8 cellular contexts compared by ENCODE assay signal in the genomic region with DNA sequence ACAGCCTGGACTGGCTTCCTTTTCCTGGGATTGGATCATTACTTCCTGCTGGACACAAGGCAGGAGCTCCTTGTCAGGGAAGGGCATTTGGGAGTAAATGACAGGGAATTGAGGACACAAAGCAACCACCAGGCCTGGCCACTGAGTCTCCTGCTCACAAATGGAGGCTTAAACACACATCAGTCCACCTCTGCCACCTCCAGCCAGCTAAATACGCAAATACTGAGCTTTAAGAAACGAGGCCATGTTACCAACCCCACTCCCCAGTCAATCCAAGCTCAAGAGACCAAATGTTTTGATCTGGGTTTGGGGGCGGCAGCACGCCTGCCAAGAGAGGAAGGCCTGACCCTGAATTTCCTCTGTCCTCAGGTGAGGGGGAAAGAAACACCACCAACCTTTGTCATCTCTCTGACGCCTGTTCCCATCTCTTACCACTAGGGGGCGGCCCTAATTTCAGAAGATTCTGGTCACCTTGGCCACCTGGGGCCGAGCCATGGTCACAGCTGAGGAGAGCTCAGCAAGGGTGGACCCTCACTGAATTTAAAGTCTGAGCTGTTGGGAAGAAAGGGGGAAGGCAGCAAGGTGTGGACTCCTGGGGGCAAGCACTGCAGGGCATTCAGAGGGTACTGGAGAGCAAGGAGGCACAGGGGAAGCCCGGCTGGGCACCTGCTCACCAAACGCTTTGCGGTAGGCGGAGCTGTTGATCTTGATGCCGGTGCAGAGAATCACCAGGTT. TPM values are rescaled to one million over a fixed set of nuclear protein-coding genes. Genes with fewer than 3 reads are reported as not detected.
A peak's percentile ranks its signal among the peaks of the same experiment; 100 is the strongest.
DNase-seq lines count a peak whose midpoint lies in the region; ATAC-seq and TF ChIP-seq lines count a peak whose summit lies in the region.

No MANE protein-coding gene starts in this region.

- TF ChIP-seq CTCF in HEK293 (tag by site-specific recombination; IDR thresholded peaks at IDR 0.05), result peak; percentile 76

- CTCF ChIA-PET in HEK293 (lab: Yijun Ruan, JAX), result interaction anchor here (0.6 to 5.0 kb wide), 39 partner anchors 11 to 956 kb away, joined by 3 to 63 read pairs (median 4); a partner anchor contains a TSS

- H3K27ac ChIP-seq in HEK293 (ENCODE audit: extremely low read depth, low read depth, low read length), result no peak overlapping the region

- peaks cover 6 to 23% of the 10 kb centered on the region in 2 experiments; a peak in 2 of 3 replicates for H3K36me3 ChIP-seq in HEK293 (ENCODE audit: control insufficient read depth in 2 of 2, insufficient read depth in 1 of 2, low read length in 2 of 2)

- DNase-seq in CD1c-positive myeloid dendritic cell (ENCODE audit: extremely low spot score) (peak; percentile 57), OCI-M1 (lab: John Stamatoyannopoulos, UW) (peak; percentile 63), germinal center (ENCODE audit: low spot score) (peak; percentile 68), posterior vena cava (ENCODE audit: low spot score) (peak; percentile 67), NCI-H226 (no peak)
- DNase-seq in activated T-helper 1 cell treated with anti-CD3 and anti-CD28 coated beads, Interleukin-2, amount 50 U/mL, for 16 hours (ENCODE audit: low read depth in 1 of 2, low spot score in 1 of 2), result peak; percentile 18 to 38

- H3K4me1 ChIP-seq in HEK293 (ENCODE audit: control insufficient read depth, insufficient read depth, low read length), result no peaks in the 10 kb centered on the region; the same call in 1 of the 2 replicates

- no peak for ATAC-seq in HG03378 (IDR thresholded peaks at IDR 0.05; ENCODE audit: unreplicated experiment)

- no peaks in the 10 kb centered on the region for H3K9me3 ChIP-seq in HEK293 (ENCODE audit: control insufficient read depth, insufficient read depth, low read depth, low read length)

- POLR2A ChIA-PET in HEK293 (lab: Yijun Ruan, JAX), result interaction anchor here (0.6 to 2.5 kb wide), 3 partner anchors 30 to 70 kb away, joined by 4 to 17 read pairs (median 6); a partner anchor contains a TSS

- intact Hi-C loops in posterior vena cava (cut with DNase I), result no loop called here

- H3K4me3 ChIP-seq in HEK293 (ENCODE audit: low read depth, low read length), result no peak overlapping the region

TF ChIP-seq in HEK293, 187 proteins besides CTCF, POLR2A, EP300 and RAD21:
- TF ChIP-seq ZNF654 (tag by site-specific recombination; IDR thresholded peaks at IDR 0.05; ENCODE audit: low read depth) (peak; percentile 46), ZNF776 (tag by site-specific recombination; IDR thresholded peaks at IDR 0.05; ENCODE audit: borderline replicate concordance) (no peak), ZIC2 (tag by site-specific recombination; IDR thresholded peaks at IDR 0.05) (peak; percentile 46), ZNF426 (tag by site-specific recombination; IDR thresholded peaks at IDR 0.05) (no peak), ZNF324 (tag by site-specific recombination; IDR thresholded peaks at IDR 0.05) (no peak), HOXC10 (CRISPR knock-in tag; IDR thresholded peaks at IDR 0.05) (no peak)
- TF ChIP-seq, protein P1, sequence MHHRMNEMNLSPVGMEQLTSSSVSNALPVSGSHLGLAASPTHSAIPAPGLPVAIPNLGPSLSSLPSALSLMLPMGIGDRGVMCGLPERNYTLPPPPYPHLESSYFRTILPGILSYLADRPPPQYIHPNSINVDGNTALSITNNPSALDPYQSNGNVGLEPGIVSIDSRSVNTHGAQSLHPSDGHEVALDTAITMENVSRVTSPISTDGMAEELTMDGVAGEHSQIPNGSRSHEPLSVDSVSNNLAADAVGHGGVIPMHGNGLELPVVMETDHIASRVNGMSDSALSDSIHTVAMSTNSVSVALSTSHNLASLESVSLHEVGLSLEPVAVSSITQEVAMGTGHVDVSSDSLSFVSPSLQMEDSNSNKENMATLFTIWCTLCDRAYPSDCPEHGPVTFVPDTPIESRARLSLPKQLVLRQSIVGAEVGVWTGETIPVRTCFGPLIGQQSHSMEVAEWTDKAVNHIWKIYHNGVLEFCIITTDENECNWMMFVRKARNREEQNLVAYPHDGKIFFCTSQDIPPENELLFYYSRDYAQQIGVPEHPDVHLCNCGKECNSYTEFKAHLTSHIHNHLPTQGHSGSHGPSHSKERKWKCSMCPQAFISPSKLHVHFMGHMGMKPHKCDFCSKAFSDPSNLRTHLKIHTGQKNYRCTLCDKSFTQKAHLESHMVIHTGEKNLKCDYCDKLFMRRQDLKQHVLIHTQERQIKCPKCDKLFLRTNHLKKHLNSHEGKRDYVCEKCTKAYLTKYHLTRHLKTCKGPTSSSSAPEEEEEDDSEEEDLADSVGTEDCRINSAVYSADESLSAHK (tag by site-specific recombination; IDR thresholded peaks at IDR 0.05), result no peak

RNA-seq across cellular contexts. Expression of a gene that starts 16.5 kb away (rescaled TPM):
- total RNA-seq in posterior vena cava, result 10 to 100 TPM in 1 of 2 donors, 1 to 10 TPM in 1; 9.6 to 12.6 TPM

RNA-seq across cellular contexts. Expression of a gene that starts 30.4 kb away (rescaled TPM):
- total RNA-seq in posterior vena cava, result 1 to 10 TPM; 5.3 to 6.3 TPM

RNA-seq across cellular contexts. Expression of a gene that starts 54.2 kb away (rescaled TPM):
- total RNA-seq in posterior vena cava, result 100 to 1,000 TPM; 123 to 129 TPM
